13 cellular contexts compared by ENCODE assay signal in the genomic region with DNA sequence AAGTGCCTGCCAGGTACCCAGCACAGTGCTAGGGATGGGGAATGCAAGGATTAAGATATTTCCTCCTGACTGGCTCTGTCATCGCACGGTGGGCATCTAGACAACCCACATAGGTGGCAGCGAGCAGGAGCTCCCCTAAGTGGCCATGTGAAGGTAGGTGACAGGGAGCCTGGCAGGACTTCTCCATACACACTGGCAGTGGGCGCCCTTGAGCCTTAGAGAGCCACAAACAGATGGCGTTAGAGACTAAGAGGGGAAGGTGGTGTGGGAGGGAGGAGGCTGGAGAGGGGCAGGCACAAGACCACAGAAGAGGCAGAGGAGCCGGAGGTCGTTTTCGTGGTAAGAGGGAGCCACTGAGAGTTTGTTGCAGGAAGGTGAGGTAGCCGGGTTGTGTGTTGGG. TPM values are rescaled to one million over a fixed set of nuclear protein-coding genes. Genes with fewer than 3 reads are reported as not detected.
DNase-seq lines count a peak whose midpoint lies in the region; FAIRE-seq and TF ChIP-seq lines count a peak whose summit lies in the region.
"Had no signal": no experiment of that assay in that cellular context is flagged by ENCODE, and none has a peak within 500 bp of the region (broad histone marks: within the 10 kb centered on the region; RNA-seq: fewer than 3 reads in every experiment).

No MANE protein-coding gene starts in this region.

- TF ChIP-seq RAD21 in H1 (IDR thresholded peaks at IDR 0.05 in 1 of 2, conservative IDR thresholded peaks at IDR 0.05 in 1 of 2; ENCODE audit: low read depth in 2 of 2, low read length in 2 of 2), result peak; percentile 41 to 63

- no peak for TF ChIP-seq POLR2A in H1 (IDR thresholded peaks at IDR 0.05; ENCODE audit: control extremely low read depth in 1 of 2, low read depth in 2 of 2, low read length in 2 of 2)

- no peak overlapping the region for H3K9ac ChIP-seq in H1 (replicated peaks in 1 of 4; ENCODE audit: extremely low read depth in 1 of 4, low read depth in 3 of 4, low read length in 3 of 4)

- no peaks in the 10 kb centered on the region for H3K79me1 ChIP-seq in H1 (ENCODE audit: low read depth, low read length)

- H3K27me3 Mint-ChIP-seq in Calu3 (ENCODE audit: unreplicated experiment), result no peaks in the 10 kb centered on the region

- H3K56ac ChIP-seq in H1 (replicated peaks; ENCODE audit: insufficient read length, low read depth, low read length), result no peak overlapping the region

- no peaks in the 10 kb centered on the region for H3K9me3 Mint-ChIP-seq in Calu3 (ENCODE audit: low read depth, unreplicated experiment)
- H3K9me3 Mint-ChIP-seq: activated naive CD4-positive, alpha-beta T cell treated with anti-CD3 and anti-CD28 coated beads, Interleukin-2, amount 50 U/mL, for 24 hours; stimulated activated effector memory CD8-positive, alpha-beta T cell treated with anti-CD3 and anti-CD28 coated beads, Interleukin-12 subunit alpha, Interleukin-12 subunit beta, amount 100 ng/mL, for 72 hours had no signal

- 89% methylated on average over 8 of the region's 9 CpGs; no CpG with 5 or more reads in 1 of the 2 experiments for WGBS in H1 (ENCODE audit: extremely low coverage in 1 of 2, insufficient coverage in 1 of 2, insufficient read length in 1 of 2, insufficient replicate concordance in 2 of 2, low coverage in 1 of 2, low lambda C conversion rate in 2 of 2, missing lambda C conversion rate in 1 of 2), 2 experiments

- no peak overlapping the region for H2AFZ ChIP-seq in H1 (ENCODE audit: low read length)

- no peak overlapping the region for H3K4ac ChIP-seq in H1 (replicated peaks; ENCODE audit: insufficient read length, low read depth, low read length)

- peaks cover 17% of the 10 kb centered on the region for H3K36me3 Mint-ChIP-seq in Calu3 (ENCODE audit: insufficient read depth, unreplicated experiment)
- H3K36me3 Mint-ChIP-seq: activated naive CD4-positive, alpha-beta T cell treated with anti-CD3 and anti-CD28 coated beads, Interleukin-2, amount 50 U/mL, for 24 hours; stimulated activated effector memory CD8-positive, alpha-beta T cell treated with anti-CD3 and anti-CD28 coated beads, Interleukin-12 subunit alpha, Interleukin-12 subunit beta, amount 100 ng/mL, for 72 hours had no signal

- H3K4me2 ChIP-seq in H1 (ENCODE audit: insufficient read depth in 1 of 2, low read depth in 2 of 2, low read length in 2 of 2), result no peak overlapping the region

- H2BK5ac ChIP-seq in H1 (ENCODE audit: low read depth, low read length), result no peak overlapping the region

- no peak for TF ChIP-seq EP300 in H1 (IDR thresholded peaks at IDR 0.05; ENCODE audit: borderline replicate concordance in 1 of 2, low read depth in 2 of 2, low read length in 2 of 2)

- no peaks in the 10 kb centered on the region for H3K79me2 ChIP-seq in H1 (ENCODE audit: control insufficient read depth in 1 of 2, insufficient read depth in 2 of 2, low read length in 2 of 2)

- no peak overlapping the region for H3K18ac ChIP-seq in H1 (ENCODE audit: extremely low read depth, low read length)

- no peaks in the 10 kb centered on the region for H3K4me1 Mint-ChIP-seq in Calu3 (ENCODE audit: low read depth, unreplicated experiment)

- TF ChIP-seq CTCF in Calu3 (IDR thresholded peaks at IDR 0.05; ENCODE audit: unreplicated experiment), result peak; percentile 19
- TF ChIP-seq CTCF in H1 (IDR thresholded peaks at IDR 0.05; ENCODE audit: control extremely low read depth in 1 of 3, insufficient read depth in 1 of 3, low read depth in 1 of 3, low read length in 3 of 3), result peak; percentile 49 to 92 (median 61)

- H4K91ac ChIP-seq in H1 (replicated peaks; ENCODE audit: insufficient read length, low read length), result no peak overlapping the region

- H2BK15ac ChIP-seq in H1 (ENCODE audit: low read length), result no peak overlapping the region

- H4K8ac ChIP-seq in H1 (ENCODE audit: extremely low read depth, insufficient read depth, low read length), result no peak overlapping the region

- H3K36me3 ChIP-seq in H1 (ENCODE audit: control insufficient read depth in 2 of 4, insufficient read depth in 4 of 4, low read length in 3 of 4), result peaks cover 0 to 15% (median 12%) of the 10 kb centered on the region in 4 experiments; a peak in 6 of 8 replicates
- H3K36me3 ChIP-seq: right atrium auricular region had no signal

- H3K4me1 ChIP-seq in H1 (replicated peaks in 1 of 4; ENCODE audit: control insufficient read depth in 3 of 4, insufficient read depth in 4 of 4, low read length in 3 of 4), result peaks cover 0 to 12% (median 6%) of the 10 kb centered on the region in 4 experiments; a peak in 6 of 7 replicates

- no peak for FAIRE-seq in H1 (lab: Jason Lieb, UNC)
- FAIRE-seq: endothelial cell of umbilical vein had no signal

- H2AK5ac ChIP-seq in H1 (ENCODE audit: low read depth, low read length), result no peak overlapping the region

- H3K23me2 ChIP-seq in H1 (ENCODE audit: low read depth, low read length), result peaks cover 5% of the 10 kb centered on the region; the same call in 1 of the 2 replicates

- H3K27me3 ChIP-seq in H1 (replicated peaks in 1 of 4; ENCODE audit: control insufficient read depth in 3 of 4, extremely low read depth in 1 of 4, insufficient read depth in 3 of 4, low read length in 3 of 4), result no peaks in the 10 kb centered on the region
- H3K27me3 ChIP-seq: right atrium auricular region had no signal

- no peak overlapping the region for H2BK20ac ChIP-seq in H1 (ENCODE audit: low read length)

- H4K5ac ChIP-seq in H1 (ENCODE audit: insufficient read length, low read depth, low read length), result no peak overlapping the region

- H3K4me3 Mint-ChIP-seq in Calu3 (ENCODE audit: low read depth, unreplicated experiment), result no peak overlapping the region
- H3K4me3 Mint-ChIP-seq: activated naive CD4-positive, alpha-beta T cell treated with anti-CD3 and anti-CD28 coated beads, Interleukin-2, amount 50 U/mL, for 24 hours; stimulated activated effector memory CD8-positive, alpha-beta T cell treated with anti-CD3 and anti-CD28 coated beads, Interleukin-12 subunit alpha, Interleukin-12 subunit beta, amount 100 ng/mL, for 72 hours had no signal

- H3K14ac ChIP-seq in H1 (ENCODE audit: insufficient read length), result no peak overlapping the region

- H3K27ac Mint-ChIP-seq in Calu3 (ENCODE audit: unreplicated experiment), result no peak overlapping the region
- H3K27ac Mint-ChIP-seq: activated naive CD4-positive, alpha-beta T cell treated with anti-CD3 and anti-CD28 coated beads, Interleukin-2, amount 50 U/mL, for 24 hours; stimulated activated effector memory CD8-positive, alpha-beta T cell treated with anti-CD3 and anti-CD28 coated beads, Interleukin-12 subunit alpha, Interleukin-12 subunit beta, amount 100 ng/mL, for 72 hours had no signal

- no peak overlapping the region for H3K27ac ChIP-seq in H1 (ENCODE audit: low read depth, low read length)
- H3K27ac ChIP-seq: right atrium auricular region had no signal

- peaks cover 14 to 15% of the 10 kb centered on the region in 2 experiments for H3K9me3 ChIP-seq in H1 (ENCODE audit: insufficient read depth in 2 of 2, low read depth in 1 of 2, low read length in 1 of 2)
- H3K9me3 ChIP-seq: right atrium auricular region had no signal

- no TSS peak for BruUV-seq in Calu3 (replicated peaks; lab: Mats Ljungman, UMichigan)

- H4K20me1 ChIP-seq in H1 (replicated peaks in 1 of 2; ENCODE audit: control insufficient read depth in 1 of 2, insufficient read depth in 2 of 2, low read length in 2 of 2), result peaks cover 2 to 3% of the 10 kb centered on the region in 2 experiments

- H3K23ac ChIP-seq in H1 (ENCODE audit: insufficient read length), result no peak overlapping the region

- H3K4me3 ChIP-seq in H1 (ENCODE audit: extremely low read depth in 1 of 4, insufficient read depth in 2 of 4, low read depth in 3 of 4, low read length in 4 of 4), result no peak overlapping the region
- H3K4me3 ChIP-seq: right atrium auricular region had no signal

- intact Hi-C loops in Calu3 (cut with micrococcal nuclease; ENCODE audit: unreplicated experiment), result loop anchor here (1.0 kb wide), 1 partner anchor 32 kb away; no protein-coding TSS in a partner anchor

- peak; percentile 57 for DNase-seq in Calu3
- DNase-seq in HCEC 1CT, result peak; percentile 12
- peak; percentile 70 for DNase-seq in NCI-H748 (lab: John Stamatoyannopoulos, UW; ENCODE audit: unreplicated experiment)
- DNase-seq in H1 (ENCODE audit: low read depth in 1 of 2, low spot score in 2 of 2), result no peak
- no peak for DNase-seq in activated T-cell treated with anti-CD3 and anti-CD28 coated beads, Interleukin-2, amount 50 U/mL, for 48 hours
- DNase-seq in stimulated activated CD4-positive, alpha-beta T cell treated with anti-CD3 and anti-CD28 coated beads, Interleukin-1b, Interleukin-23, amount 100 ng/mL, for 48 hours, result no peak
- no peak for DNase-seq in GOT3 (lab: John Stamatoyannopoulos, UW)
- no peak for DNase-seq in activated T-cell treated with anti-CD3 and anti-CD28 coated beads for 4 hours
- DNase-seq: left cardiac atrium had no signal

- CTCF ChIA-PET in Calu3 (lab: Charles Lee), result interaction anchor here (1.0 kb wide), 1 partner anchor 28 kb away, joined by 6 read pairs; no protein-coding TSS in a partner anchor
- CTCF ChIA-PET in H1 (lab: Charles Lee; ENCODE audit: partially characterized antibody), result interaction anchor here (0.5 to 5.5 kb wide), 19 partner anchors 11 to 238 kb away, joined by 3 to 40 read pairs (median 4); no protein-coding TSS in a partner anchor

- H2BK12ac ChIP-seq in H1 (ENCODE audit: low read depth, low read length), result no peak overlapping the region

- POLR2A ChIA-PET in H1 (lab: Charles Lee; ENCODE audit: partially characterized antibody), result interaction anchor here (0.9 to 1.4 kb wide), 3 partner anchors 22 to 33 kb away, joined by 3 to 4 read pairs (median 4); no protein-coding TSS in a partner anchor

- no peak overlapping the region for H2BK120ac ChIP-seq in H1 (replicated peaks; ENCODE audit: low read depth, low read length)

RNA-seq across cellular contexts. Expression of gene PRELID3A, which starts 15.2 kb away (rescaled TPM):
- total RNA-seq in Calu3 (2022), result 5.8 and 6.8 TPM in 2 replicates
- 10.3 and 11.0 TPM in 2 replicates for total RNA-seq in H1 (2021; fragmentation: NEBNext Ultra II Directional; extraction: Animal tissue kit (Norgen Biotek cat#: 25700))
- 7.1 and 10.1 TPM in 2 replicates for polyA plus RNA-seq in H1 (2011; rRNA removed)
- polyA plus RNA-seq in H1 (2011; cell fraction: cytosol; rRNA removed), result 14.3 TPM
- polyA plus RNA-seq in H1 (2011; cell fraction: nucleus; rRNA removed), result 40.1 TPM
- polyA plus RNA-seq in H1 (2012, experiment 1 of 2), result 8.7 to 13.4 TPM (median 12.2 TPM) in 4 replicates
- polyA plus RNA-seq in H1 (2012, experiment 2 of 2), result 6.1 TPM
- polyA plus RNA-seq in H1 (2013, experiment 1 of 2), result 6.3 TPM
- 5.3 TPM for polyA plus RNA-seq in H1 (2013, experiment 2 of 2)
- polyA minus RNA-seq in H1 (2011; rRNA and poly(A)+ RNA removed), result 3.8 and 4.4 TPM in 2 replicates
- 7.3 TPM for polyA minus RNA-seq in H1 (2011; cell fraction: cytosol; rRNA and poly(A)+ RNA removed)
- polyA minus RNA-seq in H1 (2011; cell fraction: nucleus; rRNA and poly(A)+ RNA removed), result 10.9 TPM

RNA-seq across cellular contexts. Expression of gene AFG3L2, which starts 45.9 kb away (rescaled TPM):
- total RNA-seq in Calu3 (2022), result 55.1 and 59.2 TPM in 2 replicates
- 81.7 and 84.8 TPM in 2 replicates for total RNA-seq in H1 (2021; fragmentation: NEBNext Ultra II Directional; extraction: Animal tissue kit (Norgen Biotek cat#: 25700))
- 27.0 and 29.7 TPM in 2 replicates for polyA plus RNA-seq in H1 (2011; rRNA removed)
- 45.2 TPM for polyA plus RNA-seq in H1 (2011; cell fraction: cytosol; rRNA removed)
- polyA plus RNA-seq in H1 (2011; cell fraction: nucleus; rRNA removed), result 29.6 TPM
- polyA plus RNA-seq in H1 (2012, experiment 1 of 2), result 48.1 to 62.5 TPM (median 54.7 TPM) in 4 replicates
- polyA plus RNA-seq in H1 (2012, experiment 2 of 2), result 15.9 TPM
- polyA plus RNA-seq in H1 (2013, experiment 1 of 2), result 47.5 TPM
- polyA plus RNA-seq in H1 (2013, experiment 2 of 2), result 50.2 TPM
- 44.7 and 45.5 TPM in 2 replicates for polyA minus RNA-seq in H1 (2011; rRNA and poly(A)+ RNA removed)
- 32.4 TPM for polyA minus RNA-seq in H1 (2011; cell fraction: cytosol; rRNA and poly(A)+ RNA removed)
- polyA minus RNA-seq in H1 (2011; cell fraction: nucleus; rRNA and poly(A)+ RNA removed), result 29.5 TPM

Comparison
In these comparisons a context has a peak if more than half of its experiments do, and no peak if none do; other contexts are left out.
1. DNase-seq: peak in Calu3 (single experiment), HCEC 1CT (single experiment) and NCI-H748 (single experiment); none in H1 (0 of 2), activated T-cell treated with anti-CD3 and anti-CD28 coated beads, Interleukin-2, amount 50 U/mL, for 48 hours (0 of 2), stimulated activated CD4-positive, alpha-beta T cell treated with anti-CD3 and anti-CD28 coated beads, Interleukin-1b, Interleukin-23, amount 100 ng/mL, for 48 hours (single experiment), GOT3 (single experiment) and activated T-cell treated with anti-CD3 and anti-CD28 coated beads for 4 hours (single experiment).